18 cellular contexts compared by ENCODE assay signal in the genomic region with DNA sequence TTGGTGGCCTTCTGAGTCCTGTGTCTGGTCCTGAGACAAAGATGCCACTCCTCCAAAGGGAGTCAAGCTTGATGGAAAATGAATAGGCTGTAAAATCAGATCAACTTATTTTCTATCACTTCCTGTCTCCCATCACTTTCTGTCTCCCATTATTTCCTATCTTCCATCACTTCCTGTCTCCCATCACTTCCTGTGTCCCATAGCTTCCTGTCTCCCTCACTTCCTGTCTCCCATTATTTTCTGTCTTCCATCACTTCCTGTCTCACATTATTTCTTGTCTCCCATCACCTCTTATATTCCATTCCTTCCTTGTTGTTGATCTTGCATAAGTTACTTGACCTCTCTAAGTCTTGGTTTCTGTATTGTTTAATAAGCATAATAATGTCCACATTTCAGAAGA.
DNase-seq lines count a peak whose midpoint lies in the region; ATAC-seq, FAIRE-seq and TF ChIP-seq lines count a peak whose summit lies in the region.
"Had no signal": no experiment of that assay in that cellular context is flagged by ENCODE, and none has a peak within 500 bp of the region (broad histone marks: within the 10 kb centered on the region; RNA-seq: fewer than 3 reads in every experiment).

No MANE protein-coding gene starts in this region.

- TF ChIP-seq CTCF in KMS-11 (conservative IDR thresholded peaks at IDR 0.05; ENCODE audit: low read depth, low read length) (no peak), H1 (IDR thresholded peaks at IDR 0.05; ENCODE audit: control extremely low read depth in 1 of 3, insufficient read depth in 1 of 3, low read depth in 1 of 3, low read length in 3 of 3) (no peak)

- H3K18ac ChIP-seq in H1 (ENCODE audit: extremely low read depth, low read length) = no peak overlapping the region

- no peak overlapping the region for H4K91ac ChIP-seq in H1 (replicated peaks; ENCODE audit: insufficient read length, low read length)

- H4K5ac ChIP-seq in H1 (ENCODE audit: insufficient read length, low read depth, low read length) = no peak overlapping the region

- no peak overlapping the region for H3K14ac ChIP-seq in H1 (ENCODE audit: insufficient read length)

- no peaks in the 10 kb centered on the region for H3K36me3 ChIP-seq in KMS-11 (ENCODE audit: insufficient read depth)
- H3K36me3 ChIP-seq in H1 (ENCODE audit: control insufficient read depth in 2 of 4, insufficient read depth in 4 of 4, low read length in 3 of 4) = no peaks in the 10 kb centered on the region
- H3K36me3 ChIP-seq: BLaER1 treated with 17β-estradiol and CSF1 and Interleukin-3, amounts not matched to agents 10 nM and 100 nM had no signal

- intact Hi-C loops in cardiac septum (cut with DNase I) = no loop called here

- no peak overlapping the region for H2AK5ac ChIP-seq in H1 (ENCODE audit: low read depth, low read length)

- H3K4me2 ChIP-seq in KMS-11 (no peak overlapping the region), H1 (ENCODE audit: insufficient read depth in 1 of 2, low read depth in 2 of 2, low read length in 2 of 2) (no peak overlapping the region)
- H3K4me2 ChIP-seq: BLaER1 treated with 17β-estradiol and CSF1 and Interleukin-3, amounts not matched to agents 10 nM and 100 nM had no signal

- CTCF ChIA-PET in H1 (lab: Charles Lee; ENCODE audit: partially characterized antibody) = interaction anchor here (1.2 kb wide), 1 partner anchor 100 kb away, joined by 3 read pairs; no protein-coding TSS in a partner anchor

- H2BK15ac ChIP-seq in H1 (ENCODE audit: low read length) = no peak overlapping the region

- no peak overlapping the region for H3K4me3 ChIP-seq in KMS-11 (IDR thresholded peaks at IDR 0.05; ENCODE audit: insufficient read depth, low read depth, low read length)
- no peak overlapping the region for H3K4me3 ChIP-seq in H1 (ENCODE audit: extremely low read depth in 1 of 4, insufficient read depth in 2 of 4, low read depth in 3 of 4, low read length in 4 of 4)
- H3K4me3 ChIP-seq: BLaER1 treated with 17β-estradiol and CSF1 and Interleukin-3, amounts not matched to agents 10 nM and 100 nM had no signal

- no peaks in the 10 kb centered on the region; the same call in 1 of the 2 replicates for H3K23me2 ChIP-seq in H1 (ENCODE audit: low read depth, low read length)

- H3K4me1 ChIP-seq in KMS-11 (ENCODE audit: low read depth, poor library complexity, severe bottlenecking) (no peaks in the 10 kb centered on the region), H1 (replicated peaks in 1 of 4; ENCODE audit: control insufficient read depth in 3 of 4, insufficient read depth in 4 of 4, low read length in 3 of 4) (peaks cover 0 to 3% (median 0%) of the 10 kb centered on the region in 4 experiments; a peak in 2 of 7 replicates)

- H2BK120ac ChIP-seq in H1 (replicated peaks; ENCODE audit: low read depth, low read length) = no peak overlapping the region

- no peak overlapping the region for H3K23ac ChIP-seq in H1 (ENCODE audit: insufficient read length)

- H3K56ac ChIP-seq in H1 (replicated peaks; ENCODE audit: insufficient read length, low read depth, low read length) = no peak overlapping the region

- POLR2A ChIA-PET in H1 (lab: Charles Lee; ENCODE audit: partially characterized antibody) = no interaction called here

- H2AFZ ChIP-seq in KMS-11 (ENCODE audit: low read depth) = peak overlapping the region; percentile 12; the same call in 1 of the 2 replicates
- H2AFZ ChIP-seq in H1 (ENCODE audit: low read length) = no peak overlapping the region

- H4K20me1 ChIP-seq in KMS-11 (ENCODE audit: insufficient read depth) (no peaks in the 10 kb centered on the region), H1 (replicated peaks in 1 of 2; ENCODE audit: control insufficient read depth in 1 of 2, insufficient read depth in 2 of 2, low read length in 2 of 2) (no peaks in the 10 kb centered on the region)
- H4K20me1 ChIP-seq: BLaER1 treated with 17β-estradiol and CSF1 and Interleukin-3, amounts not matched to agents 10 nM and 100 nM had no signal

- H2BK5ac ChIP-seq in H1 (ENCODE audit: low read depth, low read length) = no peak overlapping the region

- no peak for TF ChIP-seq RAD21 in H1 (IDR thresholded peaks at IDR 0.05 in 1 of 2, conservative IDR thresholded peaks at IDR 0.05 in 1 of 2; ENCODE audit: low read depth in 2 of 2, low read length in 2 of 2)

- no peak for TF ChIP-seq EP300 in H1 (IDR thresholded peaks at IDR 0.05; ENCODE audit: borderline replicate concordance in 1 of 2, low read depth in 2 of 2, low read length in 2 of 2)

- no peak for FAIRE-seq in H1 (lab: Jason Lieb, UNC)
- FAIRE-seq: H54 had no signal

- H2BK12ac ChIP-seq in H1 (ENCODE audit: low read depth, low read length) = no peak overlapping the region

- H3K4ac ChIP-seq in H1 (replicated peaks; ENCODE audit: insufficient read length, low read depth, low read length) = no peak overlapping the region

- ATAC-seq in HG03354 (IDR thresholded peaks at IDR 0.05; ENCODE audit: poor library complexity, severe bottlenecking, unreplicated experiment) = no peak

- no peak overlapping the region for H3K27ac ChIP-seq in KMS-11
- H3K27ac ChIP-seq in H1 (ENCODE audit: low read depth, low read length) = no peak overlapping the region
- H3K27ac ChIP-seq: BLaER1 treated with 17β-estradiol and CSF1 and Interleukin-3, amounts not matched to agents 10 nM and 100 nM; HL-60 had no signal

- no peaks in the 10 kb centered on the region for H3K79me2 ChIP-seq in KMS-11 (ENCODE audit: insufficient read depth, low read depth)
- no peaks in the 10 kb centered on the region for H3K79me2 ChIP-seq in H1 (ENCODE audit: control insufficient read depth in 1 of 2, insufficient read depth in 2 of 2, low read length in 2 of 2)

- H2BK20ac ChIP-seq in H1 (ENCODE audit: low read length) = no peak overlapping the region

- no peaks in the 10 kb centered on the region for H3K9me3 ChIP-seq in H1 (ENCODE audit: insufficient read depth in 2 of 2, low read depth in 1 of 2, low read length in 1 of 2)

- DNase-seq in NCI-H2171 treated with DMSO at 0.1 percent for 48 hours (lab: John Stamatoyannopoulos, UW) (peak; percentile 16), NCI-H2171 (lab: John Stamatoyannopoulos, UW) (no peak), DMS114 treated with DMSO at 0.1 percent for 48 hours (lab: John Stamatoyannopoulos, UW; ENCODE audit: unreplicated experiment) (peak; percentile 1), H1 (ENCODE audit: low read depth in 1 of 2, low spot score in 2 of 2) (no peak), cardiac septum (ENCODE audit: low spot score) (no peak)
- no peak for DNase-seq in activated naive CD4-positive, alpha-beta T cell treated with Interleukin-2 at 50 U/mL for 16 hours
- DNase-seq: 8988T; ACHN; CD4-positive, alpha-beta T cell; DMS153; GF-D8; IMR-90; KG1 had no signal

- H3K27me3 ChIP-seq in KMS-11 (ENCODE audit: insufficient read depth, low read depth) = no peaks in the 10 kb centered on the region
- no peaks in the 10 kb centered on the region for H3K27me3 ChIP-seq in H1 (replicated peaks in 1 of 4; ENCODE audit: control insufficient read depth in 3 of 4, extremely low read depth in 1 of 4, insufficient read depth in 3 of 4, low read length in 3 of 4)
- H3K27me3 ChIP-seq: BLaER1 treated with 17β-estradiol and CSF1 and Interleukin-3, amounts not matched to agents 10 nM and 100 nM had no signal

- no peak overlapping the region for H4K8ac ChIP-seq in H1 (ENCODE audit: extremely low read depth, insufficient read depth, low read length)

- H3K79me1 ChIP-seq in H1 (ENCODE audit: low read depth, low read length) = no peaks in the 10 kb centered on the region

- TF ChIP-seq POLR2A in H1 (IDR thresholded peaks at IDR 0.05; ENCODE audit: control extremely low read depth in 1 of 2, low read depth in 2 of 2, low read length in 2 of 2) = no peak

- H3K9ac ChIP-seq in KMS-11 (no peak overlapping the region), H1 (replicated peaks in 1 of 4; ENCODE audit: extremely low read depth in 1 of 4, low read depth in 3 of 4, low read length in 3 of 4) (no peak overlapping the region)
- H3K9ac ChIP-seq: BLaER1 treated with 17β-estradiol and CSF1 and Interleukin-3, amounts not matched to agents 10 nM and 100 nM had no signal

TF ChIP-seq in H1, 55 proteins besides CTCF, POLR2A, EP300 and RAD21:
- TF ChIP-seq GABPA (IDR thresholded peaks at IDR 0.05; ENCODE audit: borderline replicate concordance, insufficient read depth, low read length) (peak; percentile 83; the same call in 1 of the 2 replicates), TAF7 (optimal IDR thresholded peaks at IDR 0.05; ENCODE audit: borderline replicate concordance, low read depth, low read length) (no peak)

Comparison
In these comparisons a context has a peak if more than half of its experiments do, and no peak if none do; other contexts are left out.
1. DNase-seq: peak in NCI-H2171 treated with DMSO at 0.1 percent for 48 hours (single experiment) and DMS114 treated with DMSO at 0.1 percent for 48 hours (single experiment); none in NCI-H2171 (single experiment), H1 (0 of 2), activated naive CD4-positive, alpha-beta T cell treated with Interleukin-2 at 50 U/mL for 16 hours (single experiment) and cardiac septum (single experiment).